In genomic region chr14:39229222-39229543, GRCh38 we compare ENCODE assay signal across 8 cellular contexts. TPM values are rescaled to one million over a fixed set of nuclear protein-coding genes. Genes with fewer than 3 reads are reported as not detected.
A peak's percentile ranks its signal among the peaks of the same experiment; 100 is the strongest.
DNase-seq lines count a peak whose midpoint lies in the region; ATAC-seq, FAIRE-seq and TF ChIP-seq lines count a peak whose summit lies in the region.

No MANE protein-coding gene starts in this region.

- peak; percentile 91 for ATAC-seq in CD4-positive, alpha-beta T cell (ENCODE audit: poor library complexity)
- ATAC-seq in HG03135 (IDR thresholded peaks at IDR 0.05; ENCODE audit: unreplicated experiment): peak; percentile 41
- ATAC-seq in activated CD8-positive, alpha-beta T cell treated with anti-CD3 and anti-CD28 coated beads, Interleukin-2, amount 10 ng/mL, durations not matched to agents 7 days and 5 days: peak; percentile 93
- ATAC-seq in HG02588 (IDR thresholded peaks at IDR 0.05; ENCODE audit: unreplicated experiment): no peak
- no peak for ATAC-seq in GM18517 (IDR thresholded peaks at IDR 0.05; ENCODE audit: unreplicated experiment)

- H4K20me1 ChIP-seq in keratinocyte (ENCODE audit: control insufficient read depth, extremely low read depth, insufficient read depth, low read length): no peaks in the 10 kb centered on the region

- H2AFZ ChIP-seq in keratinocyte (ENCODE audit: control insufficient read depth, low read length): no peak overlapping the region

- FAIRE-seq in keratinocyte (lab: Jason Lieb, UNC): no peak

- no peaks in the 10 kb centered on the region for H3K79me2 ChIP-seq in keratinocyte (ENCODE audit: control insufficient read depth, insufficient read depth, low read length)

- POLR2A ChIA-PET in CD4-positive, alpha-beta T cell (lab: Charles Lee): interaction anchor here (0.6 to 1.5 kb wide), 11 partner anchors 12 to 203 kb away, joined by 3 to 13 read pairs (median 5); partner anchors contain the start of genes FBXO33, GEMIN2, PNN and SEC23A
- POLR2A ChIA-PET in activated CD8-positive, alpha-beta T cell treated with anti-CD3 and anti-CD28 coated beads, Interleukin-2, amount 10 ng/mL, durations not matched to agents 7 days and 5 days (lab: Charles Lee): interaction anchor here (0.9 to 5.2 kb wide), 14 partner anchors 37 to 206 kb away, joined by 3 to 42 read pairs (median 4); partner anchors contain the start of genes FBXO33, GEMIN2, PNN and TRAPPC6B

- H3K27ac Mint-ChIP-seq in CD4-positive, alpha-beta T cell: peak overlapping the region; percentile 57
- H3K27ac Mint-ChIP-seq in activated CD8-positive, alpha-beta T cell treated with anti-CD3 and anti-CD28 coated beads, Interleukin-2, amount 10 ng/mL, durations not matched to agents 7 days and 5 days: peak overlapping the region; percentile 95
- H3K27ac Mint-ChIP-seq in glutamatergic neuron (ENCODE audit: unreplicated experiment): no peak overlapping the region

- no peak overlapping the region for H3K9ac ChIP-seq in keratinocyte (ENCODE audit: control insufficient read depth, extremely low read depth, insufficient read depth, low read length)

- peak overlapping the region; percentile 44 for H3K27ac ChIP-seq in CD4-positive, alpha-beta T cell (ENCODE audit: low read depth, low read length)
- peak overlapping the region; percentile 49 for H3K27ac ChIP-seq in keratinocyte (ENCODE audit: control insufficient read depth, insufficient read depth, low read length)

- H3K27me3 ChIP-seq in CD4-positive, alpha-beta T cell (ENCODE audit: control insufficient read depth, insufficient read depth, low read length): no peaks in the 10 kb centered on the region
- H3K27me3 ChIP-seq in keratinocyte (ENCODE audit: control insufficient read depth, extremely low read depth, insufficient read depth, low read length): no peaks in the 10 kb centered on the region

- H3K9me3 ChIP-seq in CD4-positive, alpha-beta T cell (ENCODE audit: control insufficient read depth, low read length): no peaks in the 10 kb centered on the region
- H3K9me3 ChIP-seq in keratinocyte (ENCODE audit: control insufficient read depth, low read depth, low read length): no peaks in the 10 kb centered on the region

- H3K4me3 Mint-ChIP-seq in CD4-positive, alpha-beta T cell: no peak overlapping the region
- peak overlapping the region; percentile 49 for H3K4me3 Mint-ChIP-seq in activated CD8-positive, alpha-beta T cell treated with anti-CD3 and anti-CD28 coated beads, Interleukin-2, amount 10 ng/mL, durations not matched to agents 7 days and 5 days
- H3K4me3 Mint-ChIP-seq in glutamatergic neuron (ENCODE audit: unreplicated experiment): no peak overlapping the region

- H3K9me3 Mint-ChIP-seq in CD4-positive, alpha-beta T cell: no peaks in the 10 kb centered on the region
- no peaks in the 10 kb centered on the region for H3K9me3 Mint-ChIP-seq in activated CD8-positive, alpha-beta T cell treated with anti-CD3 and anti-CD28 coated beads, Interleukin-2, amount 10 ng/mL, durations not matched to agents 7 days and 5 days (ENCODE audit: insufficient read depth)
- no peaks in the 10 kb centered on the region for H3K9me3 Mint-ChIP-seq in glutamatergic neuron (ENCODE audit: unreplicated experiment)

- no peaks in the 10 kb centered on the region for H3K36me3 Mint-ChIP-seq in CD4-positive, alpha-beta T cell (ENCODE audit: low read depth)
- peaks cover 2% of the 10 kb centered on the region for H3K36me3 Mint-ChIP-seq in activated CD8-positive, alpha-beta T cell treated with anti-CD3 and anti-CD28 coated beads, Interleukin-2, amount 10 ng/mL, durations not matched to agents 7 days and 5 days (ENCODE audit: low read depth)
- no peaks in the 10 kb centered on the region for H3K36me3 Mint-ChIP-seq in glutamatergic neuron (ENCODE audit: unreplicated experiment)

- dilution Hi-C loops in keratinocyte (cut with MboI; ENCODE audit: extremely low pct_ligation_motif_present, low sequenced_read_pairs): no loop called here

- no peaks in the 10 kb centered on the region for H3K9me1 ChIP-seq in keratinocyte (ENCODE audit: control insufficient read depth, extremely low read depth, insufficient read depth, low read length)

- peaks cover 7% of the 10 kb centered on the region for H3K4me1 ChIP-seq in keratinocyte (ENCODE audit: control insufficient read depth, extremely low read depth, insufficient read depth, low read length)

- no peaks in the 10 kb centered on the region for H3K27me3 Mint-ChIP-seq in CD4-positive, alpha-beta T cell
- H3K27me3 Mint-ChIP-seq in activated CD8-positive, alpha-beta T cell treated with anti-CD3 and anti-CD28 coated beads, Interleukin-2, amount 10 ng/mL, durations not matched to agents 7 days and 5 days (ENCODE audit: low read depth): no peaks in the 10 kb centered on the region
- no peaks in the 10 kb centered on the region for H3K27me3 Mint-ChIP-seq in glutamatergic neuron (ENCODE audit: unreplicated experiment)

- intact Hi-C loops in CD4-positive, alpha-beta T cell (cut with DNase I, micrococcal nuclease): loop anchor here (1.0 to 5.0 kb wide), 3 partner anchors 37 to 57 kb away; partner anchors contain the start of gene TRAPPC6B (in 1 of the 2)

- no peak for TF ChIP-seq CTCF in CD4-positive, alpha-beta T cell (IDR thresholded peaks at IDR 0.05)
- TF ChIP-seq CTCF in keratinocyte (optimal IDR thresholded peaks at IDR 0.05 in 1 of 3, IDR thresholded peaks at IDR 0.05 in 1 of 3, conservative IDR thresholded peaks at IDR 0.05 in 1 of 3; ENCODE audit: extremely low read depth in 1 of 3, insufficient read depth in 2 of 3, low read length in 3 of 3) (no peak), glutamatergic neuron (IDR thresholded peaks at IDR 0.05; ENCODE audit: partially characterized antibody, unreplicated experiment) (no peak)

- H3K36me3 ChIP-seq in keratinocyte (ENCODE audit: control insufficient read depth in 2 of 2, extremely low read depth in 1 of 2, insufficient read depth in 2 of 2, low read length in 2 of 2): no peaks in the 10 kb centered on the region

- H3K4me3 ChIP-seq in keratinocyte (ENCODE audit: control insufficient read depth in 2 of 3, extremely low read depth in 1 of 3, insufficient read depth in 2 of 3, low read depth in 1 of 3, low read length in 3 of 3): no peak overlapping the region

- H3K4me1 Mint-ChIP-seq in CD4-positive, alpha-beta T cell (ENCODE audit: low read depth): peaks cover 35% of the 10 kb centered on the region
- peaks cover 58% of the 10 kb centered on the region for H3K4me1 Mint-ChIP-seq in activated CD8-positive, alpha-beta T cell treated with anti-CD3 and anti-CD28 coated beads, Interleukin-2, amount 10 ng/mL, durations not matched to agents 7 days and 5 days (ENCODE audit: low read depth)
- no peaks in the 10 kb centered on the region for H3K4me1 Mint-ChIP-seq in glutamatergic neuron (ENCODE audit: low read depth, unreplicated experiment)

- CTCF ChIA-PET in CD4-positive, alpha-beta T cell (lab: Charles Lee): no interaction called here
- CTCF ChIA-PET in activated CD8-positive, alpha-beta T cell treated with anti-CD3 and anti-CD28 coated beads, Interleukin-2, amount 10 ng/mL, durations not matched to agents 7 days and 5 days (lab: Charles Lee): interaction anchor here (0.8 to 3.8 kb wide), 6 partner anchors 22 to 235 kb away, joined by 3 to 37 read pairs (median 4); partner anchors contain the start of genes FBXO33 and TRAPPC6B

- peak overlapping the region; percentile 9 for H3K4me2 ChIP-seq in keratinocyte (ENCODE audit: control insufficient read depth, extremely low read depth, insufficient read depth, low read depth, low read length)

- peak in 8 of 10 experiments; percentile 7 to 44 (median 24) for DNase-seq in CD4-positive, alpha-beta T cell
- DNase-seq in activated CD8-positive, alpha-beta T cell treated with anti-CD3 and anti-CD28 coated beads, Interleukin-2, amount 10 ng/mL, durations not matched to agents 7 days and 5 days: peak; percentile 84
- no peak for DNase-seq in keratinocyte (ENCODE audit: low read depth, low spot score)
- no peak for DNase-seq in glutamatergic neuron
- no peak for DNase-seq in COLO668 (lab: John Stamatoyannopoulos, UW; ENCODE audit: unreplicated experiment)

RNA-seq across cellular contexts. Expression of gene MIA2, which starts 4.5 kb away (rescaled TPM):
- total RNA-seq in CD4-positive, alpha-beta T cell: 10 to 100 TPM; 21.1 to 24.1 TPM
- total RNA-seq in activated CD8-positive, alpha-beta T cell treated with anti-CD3 and anti-CD28 coated beads, Interleukin-2, amount 10 ng/mL, durations not matched to agents 7 days and 5 days: 10 to 100 TPM; 18.6 to 21.2 TPM
- 12.9 to 21.9 TPM (median 21.0 TPM) in 3 replicates for polyA plus RNA-seq in keratinocyte
- 53.1 TPM for polyA plus RNA-seq in keratinocyte (2011; ENCODE audit: low read depth)
- polyA plus RNA-seq in keratinocyte (2011; cell fraction: cytosol; rRNA removed): 10.1 and 18.4 TPM in 2 replicates
- polyA plus RNA-seq in keratinocyte (2011; cell fraction: nucleus; rRNA removed): 28.1 and 36.2 TPM in 2 replicates
- 11.3 and 21.1 TPM in 2 replicates for polyA plus RNA-seq in keratinocyte (2012; ENCODE audit: low replicate concordance)
- polyA minus RNA-seq in keratinocyte: 3.0 to 12.7 TPM (median 11.3 TPM) in 3 replicates
- 7.7 TPM for polyA minus RNA-seq in keratinocyte (2011; cell fraction: cytosol; rRNA and poly(A)+ RNA removed)
- 14.9 and 22.6 TPM in 2 replicates for polyA minus RNA-seq in keratinocyte (2011; cell fraction: nucleus; rRNA and poly(A)+ RNA removed)
- total RNA-seq in glutamatergic neuron (ENCODE audit: unreplicated experiment): 9.7 TPM

RNA-seq across cellular contexts. Expression of gene PNN, which starts 54.1 kb away (rescaled TPM):
- total RNA-seq in CD4-positive, alpha-beta T cell: 100 to 1,000 TPM; 110 to 111 TPM
- total RNA-seq in activated CD8-positive, alpha-beta T cell treated with anti-CD3 and anti-CD28 coated beads, Interleukin-2, amount 10 ng/mL, durations not matched to agents 7 days and 5 days: 100 to 1,000 TPM in 1 of 2 experiments, 10 to 100 TPM in 1; 94.1 to 103 TPM
- 14.8 to 30.6 TPM (median 16.2 TPM) in 3 replicates for polyA plus RNA-seq in keratinocyte
- 181 TPM for polyA plus RNA-seq in keratinocyte (2011; ENCODE audit: low read depth)
- polyA plus RNA-seq in keratinocyte (2011; cell fraction: cytosol; rRNA removed): 7.9 TPM in 2 replicates
- 82.9 and 93.0 TPM in 2 replicates for polyA plus RNA-seq in keratinocyte (2011; cell fraction: nucleus; rRNA removed)
- 35.7 and 37.3 TPM in 2 replicates for polyA plus RNA-seq in keratinocyte (2012; ENCODE audit: low replicate concordance)
- 6.1 to 15.6 TPM (median 14.7 TPM) in 3 replicates for polyA minus RNA-seq in keratinocyte
- 3.8 TPM for polyA minus RNA-seq in keratinocyte (2011; cell fraction: cytosol; rRNA and poly(A)+ RNA removed)
- polyA minus RNA-seq in keratinocyte (2011; cell fraction: nucleus; rRNA and poly(A)+ RNA removed): 7.9 and 17.8 TPM in 2 replicates
- 102 TPM for total RNA-seq in glutamatergic neuron (ENCODE audit: unreplicated experiment)

RNA-seq across cellular contexts. Expression of gene TRAPPC6B, which starts 59.0 kb away (rescaled TPM):
- total RNA-seq in CD4-positive, alpha-beta T cell: 1 to 10 TPM; 7.0 to 8.6 TPM
- 10 to 100 TPM; 25.8 to 26.1 TPM for total RNA-seq in activated CD8-positive, alpha-beta T cell treated with anti-CD3 and anti-CD28 coated beads, Interleukin-2, amount 10 ng/mL, durations not matched to agents 7 days and 5 days
- 16.2 to 21.7 TPM (median 18.4 TPM) in 3 replicates for polyA plus RNA-seq in keratinocyte
- 30.2 TPM for polyA plus RNA-seq in keratinocyte (2011; ENCODE audit: low read depth)
- polyA plus RNA-seq in keratinocyte (2011; cell fraction: cytosol; rRNA removed): 11.4 and 20.5 TPM in 2 replicates
- 17.4 and 22.4 TPM in 2 replicates for polyA plus RNA-seq in keratinocyte (2011; cell fraction: nucleus; rRNA removed)
- 12.8 and 20.1 TPM in 2 replicates for polyA plus RNA-seq in keratinocyte (2012; ENCODE audit: low replicate concordance)
- 7.6 to 15.0 TPM (median 8.8 TPM) in 3 replicates for polyA minus RNA-seq in keratinocyte
- 15.3 TPM for polyA minus RNA-seq in keratinocyte (2011; cell fraction: cytosol; rRNA and poly(A)+ RNA removed)
- polyA minus RNA-seq in keratinocyte (2011; cell fraction: nucleus; rRNA and poly(A)+ RNA removed): 8.7 and 17.5 TPM in 2 replicates
- total RNA-seq in glutamatergic neuron (ENCODE audit: unreplicated experiment): 47.4 TPM

Comparison
In these comparisons a context has a peak if more than half of its experiments do, and no peak if none do; other contexts are left out.
1. ATAC-seq: peak in CD4-positive, alpha-beta T cell (single experiment), HG03135 (single experiment) and activated CD8-positive, alpha-beta T cell treated with anti-CD3 and anti-CD28 coated beads, Interleukin-2, amount 10 ng/mL, durations not matched to agents 7 days and 5 days (single experiment); none in HG02588 (single experiment) and GM18517 (single experiment).
2. DNase-seq: peak in CD4-positive, alpha-beta T cell (8 of 10) and activated CD8-positive, alpha-beta T cell treated with anti-CD3 and anti-CD28 coated beads, Interleukin-2, amount 10 ng/mL, durations not matched to agents 7 days and 5 days (single experiment); none in keratinocyte (single experiment), glutamatergic neuron (single experiment) and COLO668 (single experiment).